8 cellular contexts compared by ENCODE assay signal in the genomic region with DNA sequence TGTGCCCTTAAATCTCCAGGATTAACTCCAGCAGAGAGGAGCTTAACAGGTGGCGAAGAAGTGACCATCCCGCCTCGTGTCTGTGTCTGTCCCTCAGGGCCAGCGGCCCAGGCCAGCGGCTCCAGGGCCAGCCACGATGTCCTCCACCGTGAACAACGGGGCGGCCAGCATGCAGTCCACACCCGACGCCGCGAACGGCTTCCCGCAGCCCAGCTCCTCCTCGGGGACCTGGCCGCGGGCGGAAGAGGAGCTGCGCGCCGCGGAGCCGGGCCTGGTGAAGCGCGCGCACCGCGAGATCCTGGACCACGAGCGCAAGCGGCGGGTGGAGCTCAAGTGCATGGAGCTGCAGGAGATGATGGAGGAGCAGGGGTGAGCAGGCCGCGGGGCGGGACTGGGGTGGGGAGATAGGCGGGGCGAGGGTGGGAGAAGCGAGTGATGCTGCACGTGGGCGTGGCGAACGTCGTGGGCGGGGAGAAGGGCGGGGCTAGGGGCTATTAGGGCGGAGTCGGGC. TPM values are rescaled to one million over a fixed set of nuclear protein-coding genes. Genes with fewer than 3 reads are reported as not detected.
DNase-seq lines count a peak whose midpoint lies in the region; ATAC-seq and TF ChIP-seq lines count a peak whose summit lies in the region.

No MANE protein-coding gene starts in this region.

- H3K27me3 ChIP-seq in GM06990 (replicated peaks; ENCODE audit: control insufficient read depth, insufficient read depth, low read length) (peaks cover 3% of the 10 kb centered on the region), vagina (no peaks in the 10 kb centered on the region)

- ATAC-seq in WTC11: peak; percentile 86
- no peak for ATAC-seq in GM18873 (IDR thresholded peaks at IDR 0.05; ENCODE audit: low FRiP score, unreplicated experiment)

- no peak overlapping the region for H3K27ac ChIP-seq in vagina

- H3K4me1 ChIP-seq in vagina: peaks cover 8% of the 10 kb centered on the region

- no peaks in the 10 kb centered on the region for H3K9me3 ChIP-seq in vagina

- H3K4me3 Mint-ChIP-seq in WTC11: peak overlapping the region; percentile 70
- H3K4me3 Mint-ChIP-seq in MCF 10A (ENCODE audit: unreplicated experiment): no peak overlapping the region

- no peaks in the 10 kb centered on the region; the same call in none of the 2 replicates for H3K27me3 Mint-ChIP-seq in WTC11 (ENCODE audit: low read depth)
- H3K27me3 Mint-ChIP-seq in MCF 10A (ENCODE audit: insufficient read depth, unreplicated experiment): peaks cover 65% of the 10 kb centered on the region

- DNase-seq in GM06990 (ENCODE audit: extremely low read depth, insufficient read length): peak; percentile 84
- peak; percentile 79 for DNase-seq in Jurkat, Clone E6-1 (ENCODE audit: low read depth, low spot score)
- peak; percentile 98 for DNase-seq in WTC11 (ENCODE audit: low spot score)
- DNase-seq in MCF 10A (ENCODE audit: unreplicated experiment): peak; percentile 41
- peak; percentile 96 for DNase-seq in iPS-NIHi11 (ENCODE audit: low spot score)
- DNase-seq in stimulated activated CD4-positive, alpha-beta T cell treated with anti-CD3 and anti-CD28 coated beads, Interleukin-15, amount 100 ng/mL, for 1 hour (ENCODE audit: low read depth in 1 of 2, low spot score in 1 of 2): peak; percentile 42 to 70
- DNase-seq in vagina (ENCODE audit: extremely low spot score in 2 of 2): no peak

- no TSS peak for BruUV-seq in MCF 10A (replicated peaks; lab: Mats Ljungman, UMichigan)

- no peak for TF ChIP-seq POLR2A in vagina (IDR thresholded peaks at IDR 0.05)

- H3K27ac Mint-ChIP-seq in WTC11 (peak overlapping the region; percentile 89; the same call in 1 of the 2 replicates), MCF 10A (ENCODE audit: low read depth, unreplicated experiment) (no peak overlapping the region)

- H3K4me1 Mint-ChIP-seq in WTC11 (peaks cover 69% of the 10 kb centered on the region), MCF 10A (ENCODE audit: insufficient read depth, unreplicated experiment) (peaks cover 6% of the 10 kb centered on the region)

- CTCF ChIA-PET in WTC11 (lab: Charles Lee) (interaction anchor here (0.6 to 4.2 kb wide), 11 partner anchors 14 to 278 kb away, joined by 3 to 48 read pairs (median 5); no protein-coding TSS in a partner anchor), MCF 10A (lab: Yijun Ruan, JAX) (interaction anchor here (1.5 to 2.0 kb wide), 2 partner anchors 27 to 57 kb away, joined by 3 to 5 read pairs; no protein-coding TSS in a partner anchor)

- intact Hi-C loops in MCF 10A (cut with micrococcal nuclease): no loop called here
- intact Hi-C loops in vagina (cut with DNase I): no loop called here

- no peak for TF ChIP-seq CTCF in GM06990 (IDR thresholded peaks at IDR 0.05; ENCODE audit: insufficient read depth, low read length, poor library complexity, severe bottlenecking)
- no peak for TF ChIP-seq CTCF in WTC11 (IDR thresholded peaks at IDR 0.05)
- no peak for TF ChIP-seq CTCF in MCF 10A (IDR thresholded peaks at IDR 0.05; ENCODE audit: unreplicated experiment)
- no peak for TF ChIP-seq CTCF in vagina (IDR thresholded peaks at IDR 0.05)

- no peaks in the 10 kb centered on the region for H3K9me3 Mint-ChIP-seq in WTC11
- H3K9me3 Mint-ChIP-seq in MCF 10A (ENCODE audit: unreplicated experiment): no peaks in the 10 kb centered on the region

- H3K36me3 ChIP-seq in GM06990 (ENCODE audit: control insufficient read depth, insufficient read depth, low read length) (no peaks in the 10 kb centered on the region), vagina (no peaks in the 10 kb centered on the region)

- no peaks in the 10 kb centered on the region for H3K36me3 Mint-ChIP-seq in WTC11
- peaks cover 6% of the 10 kb centered on the region for H3K36me3 Mint-ChIP-seq in MCF 10A (ENCODE audit: insufficient read depth, unreplicated experiment)

- POLR2A ChIA-PET in WTC11 (lab: Charles Lee): interaction anchor here (0.8 to 3.1 kb wide), 9 partner anchors 11 to 83 kb away, joined by 3 to 19 read pairs (median 6); a partner anchor contains a TSS
- POLR2A ChIA-PET in MCF 10A (lab: Yijun Ruan, JAX): no interaction called here

- H3K4me3 ChIP-seq in GM06990 (replicated peaks; ENCODE audit: low read depth, low read length) (no peak overlapping the region), vagina (peak overlapping the region in 1 of 2 donors; percentile 6)
- H3K4me3 ChIP-seq in Jurkat, Clone E6-1 (ENCODE audit: low read length): peak overlapping the region; percentile 15

TF ChIP-seq in WTC11, 78 proteins besides CTCF, POLR2A, EP300 and RAD21 (continues in another document):
- TF ChIP-seq, protein P1, sequence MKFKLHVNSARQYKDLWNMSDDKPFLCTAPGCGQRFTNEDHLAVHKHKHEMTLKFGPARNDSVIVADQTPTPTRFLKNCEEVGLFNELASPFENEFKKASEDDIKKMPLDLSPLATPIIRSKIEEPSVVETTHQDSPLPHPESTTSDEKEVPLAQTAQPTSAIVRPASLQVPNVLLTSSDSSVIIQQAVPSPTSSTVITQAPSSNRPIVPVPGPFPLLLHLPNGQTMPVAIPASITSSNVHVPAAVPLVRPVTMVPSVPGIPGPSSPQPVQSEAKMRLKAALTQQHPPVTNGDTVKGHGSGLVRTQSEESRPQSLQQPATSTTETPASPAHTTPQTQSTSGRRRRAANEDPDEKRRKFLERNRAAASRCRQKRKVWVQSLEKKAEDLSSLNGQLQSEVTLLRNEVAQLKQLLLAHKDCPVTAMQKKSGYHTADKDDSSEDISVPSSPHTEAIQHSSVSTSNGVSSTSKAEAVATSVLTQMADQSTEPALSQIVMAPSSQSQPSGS (CRISPR knock-in tag; IDR thresholded peaks at IDR 0.05; ENCODE audit: borderline replicate concordance, low read depth): no peak
- TF ChIP-seq TEAD4 (CRISPR knock-in tag; IDR thresholded peaks at IDR 0.05): no peak
- TF ChIP-seq FOXK1 (CRISPR knock-in tag; IDR thresholded peaks at IDR 0.05): peak; percentile 64; the same call in 1 of the 2 replicates
- TF ChIP-seq, protein P2, sequence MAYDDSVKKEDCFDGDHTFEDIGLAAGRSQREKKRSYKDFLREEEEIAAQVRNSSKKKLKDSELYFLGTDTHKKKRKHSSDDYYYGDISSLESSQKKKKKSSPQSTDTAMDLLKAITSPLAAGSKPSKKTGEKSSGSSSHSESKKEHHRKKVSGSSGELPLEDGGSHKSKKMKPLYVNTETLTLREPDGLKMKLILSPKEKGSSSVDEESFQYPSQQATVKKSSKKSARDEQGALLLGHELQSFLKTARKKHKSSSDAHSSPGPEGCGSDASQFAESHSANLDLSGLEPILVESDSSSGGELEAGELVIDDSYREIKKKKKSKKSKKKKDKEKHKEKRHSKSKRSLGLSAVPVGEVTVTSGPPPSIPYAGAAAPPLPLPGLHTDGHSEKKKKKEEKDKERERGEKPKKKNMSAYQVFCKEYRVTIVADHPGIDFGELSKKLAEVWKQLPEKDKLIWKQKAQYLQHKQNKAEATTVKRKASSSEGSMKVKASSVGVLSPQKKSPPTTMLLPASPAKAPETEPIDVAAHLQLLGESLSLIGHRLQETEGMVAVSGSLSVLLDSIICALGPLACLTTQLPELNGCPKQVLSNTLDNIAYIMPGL (CRISPR knock-in tag; IDR thresholded peaks at IDR 0.05): no peak
- peak; percentile 53; the same call in 1 of the 2 replicates for TF ChIP-seq TEAD1 (CRISPR knock-in tag; IDR thresholded peaks at IDR 0.05)
- TF ChIP-seq, protein P3, sequence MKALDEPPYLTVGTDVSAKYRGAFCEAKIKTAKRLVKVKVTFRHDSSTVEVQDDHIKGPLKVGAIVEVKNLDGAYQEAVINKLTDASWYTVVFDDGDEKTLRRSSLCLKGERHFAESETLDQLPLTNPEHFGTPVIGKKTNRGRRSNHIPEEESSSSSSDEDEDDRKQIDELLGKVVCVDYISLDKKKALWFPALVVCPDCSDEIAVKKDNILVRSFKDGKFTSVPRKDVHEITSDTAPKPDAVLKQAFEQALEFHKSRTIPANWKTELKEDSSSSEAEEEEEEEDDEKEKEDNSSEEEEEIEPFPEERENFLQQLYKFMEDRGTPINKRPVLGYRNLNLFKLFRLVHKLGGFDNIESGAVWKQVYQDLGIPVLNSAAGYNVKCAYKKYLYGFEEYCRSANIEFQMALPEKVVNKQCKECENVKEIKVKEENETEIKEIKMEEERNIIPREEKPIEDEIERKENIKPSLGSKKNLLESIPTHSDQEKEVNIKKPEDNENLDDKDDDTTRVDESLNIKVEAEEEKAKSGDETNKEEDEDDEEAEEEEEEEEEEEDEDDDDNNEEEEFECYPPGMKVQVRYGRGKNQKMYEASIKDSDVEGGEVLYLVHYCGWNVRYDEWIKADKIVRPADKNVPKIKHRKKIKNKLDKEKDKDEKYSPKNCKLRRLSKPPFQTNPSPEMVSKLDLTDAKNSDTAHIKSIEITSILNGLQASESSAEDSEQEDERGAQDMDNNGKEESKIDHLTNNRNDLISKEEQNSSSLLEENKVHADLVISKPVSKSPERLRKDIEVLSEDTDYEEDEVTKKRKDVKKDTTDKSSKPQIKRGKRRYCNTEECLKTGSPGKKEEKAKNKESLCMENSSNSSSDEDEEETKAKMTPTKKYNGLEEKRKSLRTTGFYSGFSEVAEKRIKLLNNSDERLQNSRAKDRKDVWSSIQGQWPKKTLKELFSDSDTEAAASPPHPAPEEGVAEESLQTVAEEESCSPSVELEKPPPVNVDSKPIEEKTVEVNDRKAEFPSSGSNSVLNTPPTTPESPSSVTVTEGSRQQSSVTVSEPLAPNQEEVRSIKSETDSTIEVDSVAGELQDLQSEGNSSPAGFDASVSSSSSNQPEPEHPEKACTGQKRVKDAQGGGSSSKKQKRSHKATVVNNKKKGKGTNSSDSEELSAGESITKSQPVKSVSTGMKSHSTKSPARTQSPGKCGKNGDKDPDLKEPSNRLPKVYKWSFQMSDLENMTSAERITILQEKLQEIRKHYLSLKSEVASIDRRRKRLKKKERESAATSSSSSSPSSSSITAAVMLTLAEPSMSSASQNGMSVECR (CRISPR knock-in tag; IDR thresholded peaks at IDR 0.05; ENCODE audit: borderline replicate concordance): no peak; the same call in 1 of the 2 replicates

RNA-seq across cellular contexts. Expression of a gene that starts 33.3 kb away (rescaled TPM):
- polyA plus RNA-seq in Jurkat, Clone E6-1 (2012; ENCODE audit: insufficient read depth, insufficient read length): 1.2 TPM
- 17.7 to 24.6 TPM (median 20.7 TPM) in 3 replicates for total RNA-seq in WTC11 (2021)
- 0.70 and 0.71 TPM in 2 replicates for total RNA-seq in MCF 10A (2022)
- 9.8 TPM for total RNA-seq in vagina

Comparison
In these comparisons a context has a peak if more than half of its experiments do, and no peak if none do; other contexts are left out.
1. DNase-seq: peak in GM06990 (single experiment), Jurkat, Clone E6-1 (single experiment), WTC11 (single experiment), MCF 10A (single experiment), iPS-NIHi11 (single experiment) and stimulated activated CD4-positive, alpha-beta T cell treated with anti-CD3 and anti-CD28 coated beads, Interleukin-15, amount 100 ng/mL, for 1 hour (2 of 2); none in vagina (0 of 2).